Comparison of ENCODE assay signal across 22 cellular contexts in the genomic region with DNA sequence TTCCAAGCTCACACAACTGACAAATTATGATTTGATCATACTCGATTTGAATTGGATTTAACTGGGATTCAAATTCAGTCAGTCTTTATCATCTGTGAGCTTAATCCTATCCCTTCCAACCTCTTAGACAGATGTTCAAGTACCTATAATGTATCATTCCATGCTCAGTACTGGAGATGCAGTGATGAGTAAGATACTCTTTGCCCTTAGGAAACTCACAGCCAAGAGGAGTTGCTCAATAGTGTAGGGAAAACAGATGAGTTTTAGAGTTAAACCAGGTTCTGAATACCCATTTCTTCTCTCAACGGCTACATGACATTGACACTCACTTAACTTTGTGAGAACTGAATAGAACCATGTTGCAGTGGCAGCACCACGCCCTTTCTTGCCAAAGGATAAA.
DNase-seq lines count a peak whose midpoint lies in the region; ATAC-seq, FAIRE-seq and TF ChIP-seq lines count a peak whose summit lies in the region.
"Had no signal": no experiment of that assay in that cellular context is flagged by ENCODE, and none has a peak within 500 bp of the region (broad histone marks: within the 10 kb centered on the region; RNA-seq: fewer than 3 reads in every experiment).

No MANE protein-coding gene starts in this region.

- H4K20me1 ChIP-seq in mammary epithelial cell (ENCODE audit: insufficient read depth, low read length), result no peaks in the 10 kb centered on the region

- no peaks in the 10 kb centered on the region for H3K79me2 ChIP-seq in mammary epithelial cell (ENCODE audit: insufficient read depth, low read length)

- H3K27ac ChIP-seq in A549 (no peak overlapping the region), mammary epithelial cell (ENCODE audit: insufficient read depth, low read depth, low read length) (no peak overlapping the region)
- H3K27ac ChIP-seq: tibial artery had no signal

- dilution Hi-C loops in mammary epithelial cell (cut with HindIII; ENCODE audit: low sequenced_read_pairs), result no loop called here

- no peak overlapping the region for H3K9ac ChIP-seq in mammary epithelial cell (ENCODE audit: insufficient read depth, low read length)

- DNase-seq in A549 (ENCODE audit: low read depth in 1 of 2, low spot score in 1 of 2), result no peak
- no peak for DNase-seq in GM19239 (ENCODE audit: insufficient read length, low spot score)
- DNase-seq in mammary epithelial cell, result peak; percentile 38
- peak; percentile 70 for DNase-seq in iris pigment epithelial cell (ENCODE audit: low read depth)
- DNase-seq in stimulated activated CD4-positive, alpha-beta T cell treated with anti-CD3 and anti-CD28 coated beads, Interleukin-4, amount 100 ng/mL, for 4 hours, result no peak
- DNase-seq in urothelium cell line (ENCODE audit: low spot score), result no peak
- no peak for DNase-seq in HuH-7.5 (ENCODE audit: low spot score)
- DNase-seq: activated CD4-positive, CD25-positive, alpha-beta regulatory T cell; activated CD8-positive, alpha-beta memory T cell treated with anti-CD3 and anti-CD28 coated beads for 24 hours; activated naive CD8-positive, alpha-beta T cell treated with anti-CD3 and anti-CD28 coated beads for 36 hours; CD4-positive, alpha-beta memory T cell; DMS53; effector CD8-positive, alpha-beta T cell; foreskin melanocyte; hypothalamus; KBM-7; kidney; NCI-H1092 treated with DMSO at 0.1 percent for 48 hours; NCI-H2081; stimulated activated naive CD4-positive, alpha-beta T cell; tibial artery had no signal

- TF ChIP-seq POLR2A in A549 (IDR thresholded peaks at IDR 0.05; ENCODE audit: low read length), result no peak

- BruUV-seq in mammary epithelial cell (replicated peaks; lab: Mats Ljungman, UMichigan), result no TSS peak

- no peak for TF ChIP-seq RAD21 in A549 (conservative IDR thresholded peaks at IDR 0.05 in 1 of 2, IDR thresholded peaks at IDR 0.05 in 1 of 2)

- H3K4me3 ChIP-seq in A549, result no peak overlapping the region
- no peak overlapping the region for H3K4me3 ChIP-seq in mammary epithelial cell (replicated peaks in 1 of 3; ENCODE audit: insufficient read depth in 1 of 3, low read depth in 2 of 3, low read length in 3 of 3)
- H3K4me3 ChIP-seq: tibial artery had no signal

- WGBS in A549 (ENCODE audit: missing lambda C conversion rate), result 85% methylated on average over 3 of the region's 3 CpGs
- WGBS in mammary epithelial cell (ENCODE audit: low coverage, missing lambda C conversion rate), result 97% methylated on average over 3 of the region's 3 CpGs

- H3K4me1 ChIP-seq in A549 (peaks cover 3% of the 10 kb centered on the region; the same call in 1 of the 3 replicates), mammary epithelial cell (ENCODE audit: insufficient read depth, low read length) (no peaks in the 10 kb centered on the region)
- H3K4me1 ChIP-seq: tibial artery had no signal

- no peak for TF ChIP-seq EP300 in A549 (IDR thresholded peaks at IDR 0.05)

- no peak overlapping the region for H2AFZ ChIP-seq in mammary epithelial cell (ENCODE audit: low read depth, low read length)

- peak; percentile 84 for FAIRE-seq in A549 (lab: Jason Lieb, UNC)
- FAIRE-seq in GM19239 (lab: Jason Lieb, UNC), result peak; percentile 76
- no peak for FAIRE-seq in urothelium cell line (lab: Jason Lieb, UNC)

- ATAC-seq in A549 (0 out of 6 replicates have a peak, but pooled peaks of 1 of the 2 experiments have one; percentile 54), HG03135 (IDR thresholded peaks at IDR 0.05; ENCODE audit: unreplicated experiment) (no peak)

- in situ Hi-C loops in mammary epithelial cell (cut with MboI; ENCODE audit: low sequenced_read_pairs in 2 of 2), result no loop called here

- peaks cover 22% of the 10 kb centered on the region for H3K36me3 ChIP-seq in mammary epithelial cell (ENCODE audit: insufficient read depth, low read length)

- TF ChIP-seq CTCF in A549 (IDR thresholded peaks at IDR 0.05) (no peak), mammary epithelial cell (conservative IDR thresholded peaks at IDR 0.05 in 1 of 2, IDR thresholded peaks at IDR 0.05 in 1 of 2; ENCODE audit: extremely low read depth in 1 of 2, insufficient read depth in 1 of 2, low read depth in 1 of 2, low read length in 2 of 2) (no peak)

- intact Hi-C loops in mammary epithelial cell (cut with micrococcal nuclease), result loop anchor here (5.0 to 10.0 kb wide), 3 partner anchors 67 to 704 kb away; no protein-coding TSS in a partner anchor

- H3K4me2 ChIP-seq in A549, result no peak overlapping the region
- no peak overlapping the region for H3K4me2 ChIP-seq in mammary epithelial cell (ENCODE audit: insufficient read depth, low read depth, low read length)

- POLR2A ChIA-PET in A549 (lab: Yijun Ruan, JAX), result no interaction called here

- CTCF ChIA-PET in A549 (lab: Yijun Ruan, JAX), result interaction anchor here (1.2 to 1.5 kb wide), 5 partner anchors 17 to 335 kb away, joined by 3 to 6 read pairs (median 4); a partner anchor contains a TSS
- CTCF ChIA-PET in mammary epithelial cell (lab: Charles Lee; ENCODE audit: low non-redundant PET), result no interaction called here

- H3K9me3 ChIP-seq in A549, result no peaks in the 10 kb centered on the region
- no peaks in the 10 kb centered on the region for H3K9me3 ChIP-seq in mammary epithelial cell (replicated peaks; ENCODE audit: insufficient read depth, low read length)
- H3K9me3 ChIP-seq: tibial artery had no signal

- H3K27me3 ChIP-seq in mammary epithelial cell (ENCODE audit: insufficient read depth, low read length), result no peaks in the 10 kb centered on the region
- H3K27me3 ChIP-seq: tibial artery had no signal

TF ChIP-seq in A549, 52 proteins besides CTCF, POLR2A, EP300 and RAD21:
- TF ChIP-seq JUNB (IDR thresholded peaks at IDR 0.05) (no peak), FOSB (CRISPR knock-in tag; IDR thresholded peaks at IDR 0.05) (no peak), EHF (CRISPR knock-in tag; IDR thresholded peaks at IDR 0.05) (no peak), HOXB5 (CRISPR knock-in tag; IDR thresholded peaks at IDR 0.05) (no peak), CEBPB (IDR thresholded peaks at IDR 0.05) (peak in 1 of 2 experiments; percentile 18; a peak in 1 of 4 replicates), KDM5A (IDR thresholded peaks at IDR 0.05) (no peak)
- TF ChIP-seq, protein P1, sequence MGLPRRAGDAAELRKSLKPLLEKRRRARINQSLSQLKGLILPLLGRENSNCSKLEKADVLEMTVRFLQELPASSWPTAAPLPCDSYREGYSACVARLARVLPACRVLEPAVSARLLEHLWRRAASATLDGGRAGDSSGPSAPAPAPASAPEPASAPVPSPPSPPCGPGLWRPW (IDR thresholded peaks at IDR 0.05), result no peak
- TF ChIP-seq, protein P2, sequence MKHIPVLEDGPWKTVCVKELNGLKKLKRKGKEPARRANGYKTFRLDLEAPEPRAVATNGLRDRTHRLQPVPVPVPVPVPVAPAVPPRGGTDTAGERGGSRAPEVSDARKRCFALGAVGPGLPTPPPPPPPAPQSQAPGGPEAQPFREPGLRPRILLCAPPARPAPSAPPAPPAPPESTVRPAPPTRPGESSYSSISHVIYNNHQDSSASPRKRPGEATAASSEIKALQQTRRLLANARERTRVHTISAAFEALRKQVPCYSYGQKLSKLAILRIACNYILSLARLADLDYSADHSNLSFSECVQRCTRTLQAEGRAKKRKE (CRISPR knock-in tag; IDR thresholded peaks at IDR 0.05; ENCODE audit: low read depth), result no peak

Comparison
In these comparisons a context has a peak if more than half of its experiments do, and no peak if none do; other contexts are left out.
1. DNase-seq: peak in mammary epithelial cell (single experiment) and iris pigment epithelial cell (single experiment); none in A549 (0 of 2), GM19239 (single experiment), stimulated activated CD4-positive, alpha-beta T cell treated with anti-CD3 and anti-CD28 coated beads, Interleukin-4, amount 100 ng/mL, for 4 hours (0 of 2), urothelium cell line (single experiment) and HuH-7.5 (single experiment).